ENCODE assay signal across 8 cellular contexts in the genomic region with DNA sequence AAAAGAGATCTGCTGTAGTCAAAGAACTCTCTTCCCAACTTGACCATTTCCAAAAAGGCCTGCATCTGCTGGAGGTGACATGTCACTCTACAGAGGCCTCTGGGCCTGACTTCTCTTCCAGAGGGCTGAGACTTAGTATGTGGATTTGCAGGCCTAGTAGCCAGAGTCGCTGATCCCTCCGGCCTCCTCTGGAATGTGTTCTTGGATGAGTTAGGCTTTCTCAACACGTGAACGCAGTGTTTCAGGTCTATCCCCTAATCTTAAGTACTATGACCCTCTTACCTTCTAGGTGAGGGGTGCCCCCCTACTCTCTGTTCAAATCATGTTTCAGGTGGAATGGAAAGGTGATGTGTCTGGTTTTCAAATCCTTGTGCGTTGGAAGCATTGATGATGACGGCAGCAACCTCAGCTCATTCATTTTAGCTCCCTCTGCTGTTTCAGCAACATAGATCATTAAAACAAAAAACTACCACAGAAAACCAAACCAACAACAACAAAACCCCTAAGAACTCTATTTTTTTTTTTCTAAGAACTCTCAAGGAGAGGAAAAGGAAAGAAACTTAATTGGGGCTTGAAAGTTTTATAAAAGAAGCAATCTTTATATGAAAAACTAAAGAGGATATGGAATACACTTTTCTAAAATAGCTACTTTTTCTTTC. TPM values are rescaled to one million over a fixed set of nuclear protein-coding genes. Genes with fewer than 3 reads are reported as not detected.
DNase-seq lines count a peak whose midpoint lies in the region; ATAC-seq, FAIRE-seq and TF ChIP-seq lines count a peak whose summit lies in the region.

No MANE protein-coding gene starts in this region.

- ATAC-seq in GM19452 (IDR thresholded peaks at IDR 0.05; ENCODE audit: unreplicated experiment): no peak
- ATAC-seq in HG02938 (IDR thresholded peaks at IDR 0.05; ENCODE audit: unreplicated experiment): no peak

- TF ChIP-seq EP300 in Ishikawa (IDR thresholded peaks at IDR 0.05; ENCODE audit: borderline replicate concordance) (no peak), neural cell (conservative IDR thresholded peaks at IDR 0.05; ENCODE audit: poor library complexity, severe bottlenecking) (no peak)

- H4K20me1 ChIP-seq in neural cell (ENCODE audit: insufficient read depth): no peaks in the 10 kb centered on the region

- no peak overlapping the region for H3K9ac ChIP-seq in neural cell (ENCODE audit: low read length)

- TF ChIP-seq RAD21 in Ishikawa (IDR thresholded peaks at IDR 0.05; ENCODE audit: low read depth): peak; percentile 35
- TF ChIP-seq RAD21 in neural cell (conservative IDR thresholded peaks at IDR 0.05): peak; percentile 64

- H3K4me3 ChIP-seq in neural cell (ENCODE audit: low read length): no peak overlapping the region

- H3K27me3 ChIP-seq in neural cell (ENCODE audit: insufficient read depth, low read depth, low read length): no peaks in the 10 kb centered on the region

- H3K9me3 ChIP-seq in neural cell (ENCODE audit: low read length): no peaks in the 10 kb centered on the region

- no peaks in the 10 kb centered on the region for H3K9me2 ChIP-seq in neural cell (ENCODE audit: insufficient read depth, low read length)

- TF ChIP-seq CTCF in D721Med (IDR thresholded peaks at IDR 0.05; ENCODE audit: insufficient read depth, missing control alignments) (peak; percentile 41), neural cell (IDR thresholded peaks at IDR 0.05; ENCODE audit: poor library complexity, severe bottlenecking) (peak; percentile 61)

- no peaks in the 10 kb centered on the region for H3K79me2 ChIP-seq in neural cell (replicated peaks; ENCODE audit: insufficient read depth, low read length)

- DNase-seq in D721Med (ENCODE audit: insufficient read length, low spot score): no peak
- DNase-seq in dermis blood vessel endothelial cell: peak; percentile 30
- no peak for DNase-seq in NK-92 treated with Interleukin-12 subunit alpha and Interleukin-12 subunit beta, amount 100 ng/mL, for 24 hours (lab: John Stamatoyannopoulos, UW)
- no peak for DNase-seq in stimulated activated CD4-positive, alpha-beta T cell treated with anti-CD3 and anti-CD28 coated beads, Interleukin-15, amount 100 ng/mL, for 24 hours

- H3K27ac ChIP-seq in neural cell (ENCODE audit: low read length): no peak overlapping the region

- FAIRE-seq in D721Med (lab: Jason Lieb, UNC): no peak

- H3K36me3 ChIP-seq in neural cell (ENCODE audit: insufficient read depth, low read length): no peaks in the 10 kb centered on the region

- H3K4me2 ChIP-seq in neural cell (ENCODE audit: low read length): no peak overlapping the region

- no peaks in the 10 kb centered on the region for H3F3A ChIP-seq in neural cell (ENCODE audit: insufficient read depth, low read length, poor library complexity, severe bottlenecking)

- H2AFZ ChIP-seq in neural cell (ENCODE audit: low read depth, low read length): no peak overlapping the region

TF ChIP-seq in Ishikawa, 13 proteins besides CTCF, POLR2A, EP300 and RAD21:
- TF ChIP-seq TAF1 (IDR thresholded peaks at IDR 0.05; ENCODE audit: low read depth): no peak
- no peak for TF ChIP-seq FOXM1 (IDR thresholded peaks at IDR 0.05; ENCODE audit: borderline replicate concordance, low read depth)
- no peak for TF ChIP-seq MAX (IDR thresholded peaks at IDR 0.05)
- no peak for TF ChIP-seq YY1 (IDR thresholded peaks at IDR 0.05; ENCODE audit: low read depth)
- no peak for TF ChIP-seq USF1 (IDR thresholded peaks at IDR 0.05)
- no peak for TF ChIP-seq EGR1 (IDR thresholded peaks at IDR 0.05)
- no peak for TF ChIP-seq TCF12 (IDR thresholded peaks at IDR 0.05; ENCODE audit: low read depth)
TF ChIP-seq in Ishikawa: peak in this region for 0.

TF ChIP-seq in neural cell, 6 proteins besides CTCF, POLR2A, EP300 and RAD21:
- TF ChIP-seq SMC3 (conservative IDR thresholded peaks at IDR 0.05; ENCODE audit: poor library complexity): peak; percentile 75
- no peak for TF ChIP-seq MXI1 (conservative IDR thresholded peaks at IDR 0.05; ENCODE audit: poor library complexity, severe bottlenecking)

RNA-seq across cellular contexts. Expression of gene RWDD4, which starts 56.4 kb away (rescaled TPM):
- 13.3 and 20.2 TPM in 2 replicates for total RNA-seq in dermis blood vessel endothelial cell
- polyA plus RNA-seq in neural cell: 61.1 and 68.2 TPM in 2 replicates
- 38.2 and 80.9 TPM in 2 replicates for polyA minus RNA-seq in neural cell

RNA-seq across cellular contexts. Expression of gene TRAPPC11, which starts 56.5 kb away (rescaled TPM):
- 45.6 and 47.0 TPM in 2 replicates for total RNA-seq in dermis blood vessel endothelial cell
- polyA plus RNA-seq in neural cell: 78.1 and 83.1 TPM in 2 replicates
- 128 and 159 TPM in 2 replicates for polyA minus RNA-seq in neural cell
